Comparison of ENCODE assay signal across 20 cellular contexts in the genomic region with DNA sequence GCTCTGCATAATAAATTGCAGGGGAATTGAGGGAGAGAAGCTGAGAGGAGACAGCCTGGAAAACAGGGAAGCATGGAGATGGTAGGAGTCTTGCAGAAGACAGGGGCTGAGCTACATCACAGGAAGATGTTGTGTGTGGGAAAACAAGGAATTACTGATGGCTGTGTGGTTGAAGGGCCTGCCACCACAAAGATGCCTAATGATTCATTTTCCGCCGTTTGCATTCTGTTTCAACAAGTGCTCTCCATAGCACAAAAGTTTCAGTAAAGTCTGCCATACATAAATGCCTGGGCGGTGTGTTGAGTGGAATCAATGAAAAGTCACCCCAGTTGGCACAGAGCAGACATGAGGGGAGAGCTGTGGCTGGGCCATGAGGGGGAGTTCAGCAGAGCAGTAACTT. TPM values are rescaled to one million over a fixed set of nuclear protein-coding genes. Genes with fewer than 3 reads are reported as not detected.
DNase-seq lines count a peak whose midpoint lies in the region; ATAC-seq and TF ChIP-seq lines count a peak whose summit lies in the region.
"Had no signal": no experiment of that assay in that cellular context is flagged by ENCODE, and none has a peak within 500 bp of the region (broad histone marks: within the 10 kb centered on the region; RNA-seq: fewer than 3 reads in every experiment).

No MANE protein-coding gene starts in this region.

- peaks cover 2% of the 10 kb centered on the region for H3K27me3 Mint-ChIP-seq in mesothelial cell of epicardium (ENCODE audit: low read depth)
- peaks cover 39% of the 10 kb centered on the region for H3K27me3 Mint-ChIP-seq in T-helper 17 cell

- no peaks in the 10 kb centered on the region for H3K9me3 ChIP-seq in T-helper 17 cell (ENCODE audit: control insufficient read depth, low read length, poor library complexity, severe bottlenecking)

- TF ChIP-seq CTCF in mesothelial cell of epicardium (IDR thresholded peaks at IDR 0.05; ENCODE audit: unreplicated experiment) (no peak), coronary artery (IDR thresholded peaks at IDR 0.05) (no peak)

- H3K4me1 Mint-ChIP-seq in mesothelial cell of epicardium, result peaks cover 11% of the 10 kb centered on the region
- peaks cover 2% of the 10 kb centered on the region for H3K4me1 Mint-ChIP-seq in T-helper 17 cell
- H3K4me1 Mint-ChIP-seq: CD14-positive monocyte had no signal

- no peak overlapping the region for H3K27ac ChIP-seq in coronary artery
- H3K27ac ChIP-seq: 22Rv1 had no signal

- peaks cover 9% of the 10 kb centered on the region for H3K9me3 Mint-ChIP-seq in mesothelial cell of epicardium

- DNase-seq in DMS79 treated with DMSO at 0.1 percent for 48 hours (lab: John Stamatoyannopoulos, UW), result peak; percentile 39
- DNase-seq in DMS79 (lab: John Stamatoyannopoulos, UW), result no peak
- peak; percentile 82 for DNase-seq in HT1080 (ENCODE audit: low read depth)
- peak; percentile 81 for DNase-seq in astrocyte of the hippocampus (ENCODE audit: low read depth, low spot score)
- no peak for DNase-seq in mesothelial cell of epicardium (ENCODE audit: low spot score in 2 of 2, unreplicated experiment in 2 of 2)
- DNase-seq in stimulated activated naive CD8-positive, alpha-beta T cell treated with anti-CD3 and anti-CD28 coated beads, Interleukin-15, Interleukin-2, amounts not matched to agents 100 U/mL and 50 U/mL, for 24 hours, result no peak
- DNase-seq in T-helper 17 cell, result no peak
- DNase-seq in coronary artery (ENCODE audit: low spot score), result no peak
- DNase-seq: GOT3, KBM-7, NCI-H1105 treated with DMSO at 0.1 percent for 48 hours, NCI-H1694 treated with DMSO at 0.1 percent for 48 hours, NCI-H2107, NCI-H2227 treated with DMSO at 0.1 percent for 48 hours, NCI-H510A treated with DMSO at 0.1 percent for 48 hours, NCI-H774, SIG-M5 had no signal

- H3K4me3 ChIP-seq in coronary artery, result no peak overlapping the region

- no peak for ATAC-seq in stimulated activated naive CD8-positive, alpha-beta T cell treated with anti-CD3 and anti-CD28 coated beads, Interleukin-15, Interleukin-2, amounts not matched to agents 100 U/mL and 50 U/mL, for 24 hours
- no peak for ATAC-seq in T-helper 17 cell

- H3K36me3 Mint-ChIP-seq in mesothelial cell of epicardium (peaks cover 4% of the 10 kb centered on the region), T-helper 17 cell (ENCODE audit: low read depth) (peaks cover 11% of the 10 kb centered on the region)
- H3K36me3 Mint-ChIP-seq: CD14-positive monocyte had no signal

- H3K4me3 Mint-ChIP-seq in mesothelial cell of epicardium (no peak overlapping the region), T-helper 17 cell (no peak overlapping the region)
- H3K4me3 Mint-ChIP-seq: CD14-positive monocyte had no signal

- H3K27ac Mint-ChIP-seq in mesothelial cell of epicardium (peak overlapping the region; percentile 35), T-helper 17 cell (no peak overlapping the region)
- H3K27ac Mint-ChIP-seq: CD14-positive monocyte had no signal

RNA-seq across cellular contexts. Expression of gene KLHL31, which starts 5.6 kb away (rescaled TPM):
- 0.02 TPM in 1 of 2 replicates, not detected in the other for total RNA-seq in HT1080 (2014; rRNA removed; shearing (Covaris generic))
- not detected in 2 replicates for polyA plus RNA-seq in HT1080 (2015; cell fraction: cytosol; rRNA removed)
- 0.03 and 0.06 TPM in 2 replicates for polyA plus RNA-seq in HT1080 (2015; cell fraction: nucleus; rRNA removed)
- 4.4 to 5.2 TPM (median 4.5 TPM) in 3 replicates for total RNA-seq in mesothelial cell of epicardium
- under 1 TPM in 1 of 2 donors, not detected in 1; 0.08 TPM for total RNA-seq in T-helper 17 cell
- total RNA-seq: OCI-LY7 had no signal
- polyA plus RNA-seq: CD14-positive monocyte had no signal

Comparison
In these comparisons a context has a peak if more than half of its experiments do, and no peak if none do; other contexts are left out.
1. DNase-seq: peak in DMS79 treated with DMSO at 0.1 percent for 48 hours (single experiment), HT1080 (single experiment) and astrocyte of the hippocampus (single experiment); none in DMS79 (single experiment), mesothelial cell of epicardium (0 of 2), stimulated activated naive CD8-positive, alpha-beta T cell treated with anti-CD3 and anti-CD28 coated beads, Interleukin-15, Interleukin-2, amounts not matched to agents 100 U/mL and 50 U/mL, for 24 hours (single experiment), T-helper 17 cell (0 of 3) and coronary artery (single experiment).